ENCODE assay signal across 28 cellular contexts in the genomic region with DNA sequence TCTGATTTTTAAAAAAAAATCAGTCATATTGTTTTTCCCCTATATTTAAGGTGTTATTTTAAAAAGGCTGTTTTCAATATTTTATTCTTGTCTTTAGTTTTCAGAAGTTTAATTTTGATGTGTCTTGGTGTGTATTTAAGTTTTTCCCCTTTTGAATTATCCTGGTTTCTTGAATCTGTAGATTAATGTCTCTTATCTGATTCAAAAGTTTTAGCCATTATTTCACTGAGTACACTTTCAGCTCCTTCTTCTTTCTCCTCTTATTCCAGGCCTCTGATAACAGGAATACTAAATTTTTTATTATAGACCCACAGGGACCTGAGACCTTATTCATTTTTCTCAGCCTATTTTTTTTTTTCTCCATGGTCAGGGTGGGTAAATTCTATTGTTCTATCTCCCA.
"Had no signal": no experiment of that assay in that cellular context is flagged by ENCODE, and none has a peak within 500 bp of the region (broad histone marks: within the 10 kb centered on the region; RNA-seq: fewer than 3 reads in every experiment).

No MANE protein-coding gene starts in this region.

- DNase-seq: stimulated activated CD4-positive, alpha-beta T cell treated with anti-CD3 and anti-CD28 coated beads, Interleukin-2, amount 100 ng/mL, for 48 hours; stimulated activated CD4-positive, alpha-beta T cell treated with anti-CD3 and anti-CD28 coated beads, Interleukin-4, amount 100 ng/mL, for 1 hour; stimulated activated CD4-positive, alpha-beta T cell treated with anti-CD3 and anti-CD28 coated beads, Interleukin-4, amount 100 ng/mL, for 24 hours; stimulated activated CD4-positive, alpha-beta T cell treated with anti-CD3 and anti-CD28 coated beads, Interleukin-4, amount 100 ng/mL, for 4 hours; stimulated activated CD8-positive, alpha-beta memory T cell treated with anti-CD3 and anti-CD28 coated beads, Interleukin-4, amount 100 ng/mL, for 48 hours; stimulated activated naive B cell treated with anti-CD40 and anti-IgM and Interleukin-4, amounts not matched to agents 10 μg/mL and 1 μg/mL and 100 μg/mL, for 72 hours; stimulated activated naive CD4-positive, alpha-beta T cell; stimulated activated naive CD4-positive, alpha-beta T cell treated with Interleukin-2 at 50 U/mL for 16 hours; stimulated activated naive CD8-positive, alpha-beta T cell treated with anti-CD3 and anti-CD28 coated beads, Interleukin-15, amount 100 ng/mL, for 72 hours; stimulated activated naive CD8-positive, alpha-beta T cell treated with anti-CD3 and anti-CD28 coated beads, Interleukin-15, Interleukin-2, amounts not matched to agents 100 U/mL and 50 U/mL, for 24 hours; stomach; substantia nigra; testis; thyroid gland; tibial artery; transverse colon; trophoblast cell; upper lobe of left lung; upper lobe of right lung; uterus had no signal

- H3K36me3 ChIP-seq: thoracic aorta, thyroid gland, upper lobe of left lung, upper lobe of right lung, uterus, vagina had no signal

- H3K27ac ChIP-seq: stomach, suprapubic skin, testis, thoracic aorta, thyroid gland, tibial artery, tibial nerve, transverse colon, upper lobe of left lung, upper lobe of right lung, uterus, vagina had no signal

- H3K4me1 Mint-ChIP-seq: stimulated activated effector memory CD8-positive, alpha-beta T cell treated with anti-CD3 and anti-CD28 coated beads, Interleukin-12 subunit alpha, Interleukin-12 subunit beta, amount 100 ng/mL, for 72 hours; stimulated activated memory B cell treated with anti-CD40 and anti-IgM and Interleukin-4, amounts not matched to agents 10 μg/mL and 1 μg/mL and 100 μg/mL, for 72 hours; stimulated activated naive B cell treated with anti-CD40 and anti-IgM and Interleukin-4, amounts not matched to agents 10 μg/mL and 1 μg/mL and 100 μg/mL, for 72 hours; stimulated activated naive CD8-positive, alpha-beta T cell treated with anti-CD3 and anti-CD28 coated beads, Interleukin-15, amount 100 ng/mL, for 72 hours had no signal

- H3K4me3 Mint-ChIP-seq: stimulated activated effector memory CD8-positive, alpha-beta T cell treated with anti-CD3 and anti-CD28 coated beads, Interleukin-12 subunit alpha, Interleukin-12 subunit beta, amount 100 ng/mL, for 72 hours; stimulated activated memory B cell treated with anti-CD40 and anti-IgM and Interleukin-4, amounts not matched to agents 10 μg/mL and 1 μg/mL and 100 μg/mL, for 72 hours; stimulated activated naive B cell treated with anti-CD40 and anti-IgM and Interleukin-4, amounts not matched to agents 10 μg/mL and 1 μg/mL and 100 μg/mL, for 72 hours; stimulated activated naive CD8-positive, alpha-beta T cell treated with anti-CD3 and anti-CD28 coated beads, Interleukin-15, amount 100 ng/mL, for 72 hours; stimulated activated naive CD8-positive, alpha-beta T cell treated with anti-CD3 and anti-CD28 coated beads, Interleukin-15, Interleukin-2, amounts not matched to agents 100 ng/mL and 50 ng/mL, for 24 hours; type B pancreatic cell had no signal

- H3K4me1 ChIP-seq: stomach, suprapubic skin, testis, tibial artery, transverse colon, upper lobe of left lung, upper lobe of right lung, uterus, vagina had no signal

- H3K9me3 Mint-ChIP-seq: stimulated activated effector memory CD8-positive, alpha-beta T cell treated with anti-CD3 and anti-CD28 coated beads, Interleukin-12 subunit alpha, Interleukin-12 subunit beta, amount 100 ng/mL, for 72 hours; stimulated activated naive CD8-positive, alpha-beta T cell treated with anti-CD3 and anti-CD28 coated beads, Interleukin-15, amount 100 ng/mL, for 72 hours; stimulated activated naive CD8-positive, alpha-beta T cell treated with anti-CD3 and anti-CD28 coated beads, Interleukin-15, Interleukin-2, amounts not matched to agents 100 ng/mL and 50 ng/mL, for 24 hours had no signal

- H3K27ac Mint-ChIP-seq: stimulated activated effector memory CD8-positive, alpha-beta T cell treated with anti-CD3 and anti-CD28 coated beads, Interleukin-12 subunit alpha, Interleukin-12 subunit beta, amount 100 ng/mL, for 72 hours; stimulated activated memory B cell treated with anti-CD40 and anti-IgM and Interleukin-4, amounts not matched to agents 10 μg/mL and 1 μg/mL and 100 μg/mL, for 72 hours; stimulated activated naive B cell treated with anti-CD40 and anti-IgM and Interleukin-4, amounts not matched to agents 10 μg/mL and 1 μg/mL and 100 μg/mL, for 72 hours; stimulated activated naive CD8-positive, alpha-beta T cell treated with anti-CD3 and anti-CD28 coated beads, Interleukin-15, amount 100 ng/mL, for 72 hours; stimulated activated naive CD8-positive, alpha-beta T cell treated with anti-CD3 and anti-CD28 coated beads, Interleukin-15, Interleukin-2, amounts not matched to agents 100 ng/mL and 50 ng/mL, for 24 hours; type B pancreatic cell had no signal

- ATAC-seq: stimulated activated effector memory CD8-positive, alpha-beta T cell treated with anti-CD3 and anti-CD28 coated beads, Interleukin-12 subunit alpha, Interleukin-12 subunit beta, amount 100 ng/mL, for 72 hours; stimulated activated memory B cell treated with anti-CD40 and anti-IgM and Interleukin-4, amounts not matched to agents 10 μg/mL and 1 μg/mL and 100 μg/mL, for 72 hours; stimulated activated naive B cell treated with anti-CD40 and anti-IgM and Interleukin-4, amounts not matched to agents 10 μg/mL and 1 μg/mL and 100 μg/mL, for 72 hours; stimulated activated naive CD8-positive, alpha-beta T cell treated with anti-CD3 and anti-CD28 coated beads, Interleukin-15, amount 100 ng/mL, for 72 hours; stimulated activated naive CD8-positive, alpha-beta T cell treated with anti-CD3 and anti-CD28 coated beads, Interleukin-15, Interleukin-2, amounts not matched to agents 100 U/mL and 50 U/mL, for 24 hours; upper lobe of right lung had no signal

- H3K4me3 ChIP-seq: stomach, suprapubic skin, testis, thoracic aorta, thyroid gland, tibial artery, tibial nerve, transverse colon, upper lobe of left lung, upper lobe of right lung, uterus, vagina had no signal

- H3K36me3 Mint-ChIP-seq: stimulated activated effector memory CD8-positive, alpha-beta T cell treated with anti-CD3 and anti-CD28 coated beads, Interleukin-12 subunit alpha, Interleukin-12 subunit beta, amount 100 ng/mL, for 72 hours had no signal

- H3K9me3 ChIP-seq: suprapubic skin, testis, thyroid gland, upper lobe of right lung, vagina had no signal

- H3K27me3 Mint-ChIP-seq: stimulated activated memory B cell treated with anti-CD40 and anti-IgM and Interleukin-4, amounts not matched to agents 10 μg/mL and 1 μg/mL and 100 μg/mL, for 72 hours; stimulated activated naive B cell treated with anti-CD40 and anti-IgM and Interleukin-4, amounts not matched to agents 10 μg/mL and 1 μg/mL and 100 μg/mL, for 72 hours; stimulated activated naive CD8-positive, alpha-beta T cell treated with anti-CD3 and anti-CD28 coated beads, Interleukin-15, amount 100 ng/mL, for 72 hours; stimulated activated naive CD8-positive, alpha-beta T cell treated with anti-CD3 and anti-CD28 coated beads, Interleukin-15, Interleukin-2, amounts not matched to agents 100 ng/mL and 50 ng/mL, for 24 hours; type B pancreatic cell had no signal
